ENCODE assay signal across 8 cellular contexts in genomic region chr4:118281611-118282442, GRCh38.
DNase-seq lines count a peak whose midpoint lies in the region; ATAC-seq and TF ChIP-seq lines count a peak whose summit lies in the region.

No MANE protein-coding gene starts in this region.

- ATAC-seq in activated T-helper 17 cell treated with anti-CD3 and anti-CD28 coated beads, Interleukin-2, amount 50 U/mL, for 72 hours (replicated peaks) = no peak
- ATAC-seq in memory B cell (ENCODE audit: low read depth) (no peak), GM19463 (IDR thresholded peaks at IDR 0.05; ENCODE audit: unreplicated experiment) (no peak), HG03045 (IDR thresholded peaks at IDR 0.05; ENCODE audit: unreplicated experiment) (no peak)

- DNase-seq in DMS79 treated with DMSO at 0.1 percent for 48 hours (lab: John Stamatoyannopoulos, UW) (peak; percentile 19), HUDEP-2 (lab: John Stamatoyannopoulos, UW; ENCODE audit: unreplicated experiment in 76 of 76) (peak in 44 of 76 experiments; percentile 1 to 55 (median 12)), memory B cell (ENCODE audit: low spot score in 2 of 2) (no peak), CD14-positive monocyte (ENCODE audit: low spot score) (no peak), 8988T (no peak)

- H3K4me1 Mint-ChIP-seq in activated T-helper 17 cell treated with anti-CD3 and anti-CD28 coated beads, Interleukin-2, amount 50 U/mL, for 72 hours = peaks cover 21% of the 10 kb centered on the region
- peaks cover 36% of the 10 kb centered on the region for H3K4me1 Mint-ChIP-seq in memory B cell
- peaks cover 42% of the 10 kb centered on the region for H3K4me1 Mint-ChIP-seq in CD14-positive monocyte

- no peaks in the 10 kb centered on the region for H3K9me3 Mint-ChIP-seq in activated T-helper 17 cell treated with anti-CD3 and anti-CD28 coated beads, Interleukin-2, amount 50 U/mL, for 72 hours
- no peaks in the 10 kb centered on the region for H3K9me3 Mint-ChIP-seq in memory B cell
- H3K9me3 Mint-ChIP-seq in CD14-positive monocyte = peaks cover 0 to 2% (median 2%) of the 10 kb centered on the region in 7 donors

- TF ChIP-seq CTCF in CD14-positive monocyte (IDR thresholded peaks at IDR 0.05) = no peak

- H3K4me3 Mint-ChIP-seq in activated T-helper 17 cell treated with anti-CD3 and anti-CD28 coated beads, Interleukin-2, amount 50 U/mL, for 72 hours = peak overlapping the region; percentile 86
- H3K4me3 Mint-ChIP-seq in memory B cell = no peak overlapping the region
- no peak overlapping the region for H3K4me3 Mint-ChIP-seq in CD14-positive monocyte

- H3K27ac Mint-ChIP-seq in activated T-helper 17 cell treated with anti-CD3 and anti-CD28 coated beads, Interleukin-2, amount 50 U/mL, for 72 hours = peak overlapping the region; percentile 66
- peak overlapping the region; percentile 84 for H3K27ac Mint-ChIP-seq in memory B cell
- H3K27ac Mint-ChIP-seq in CD14-positive monocyte = peak overlapping the region in 1 of 7 donors; percentile 15

- peaks cover 69% of the 10 kb centered on the region for H3K36me3 Mint-ChIP-seq in activated T-helper 17 cell treated with anti-CD3 and anti-CD28 coated beads, Interleukin-2, amount 50 U/mL, for 72 hours (ENCODE audit: low read depth)
- H3K36me3 Mint-ChIP-seq in memory B cell (peaks cover 14% of the 10 kb centered on the region), CD14-positive monocyte (peaks cover 6 to 7% of the 10 kb centered on the region in 2 donors)

- intact Hi-C loops in CD14-positive monocyte (cut with micrococcal nuclease) = loop anchor here in 1 of 2 donors (5.0 kb wide), 1 partner anchor 70 kb away; the partner anchor contains the start of gene PRSS12

- no peaks in the 10 kb centered on the region for H3K27me3 Mint-ChIP-seq in activated T-helper 17 cell treated with anti-CD3 and anti-CD28 coated beads, Interleukin-2, amount 50 U/mL, for 72 hours
- H3K27me3 Mint-ChIP-seq in memory B cell (no peaks in the 10 kb centered on the region), CD14-positive monocyte (ENCODE audit: low read depth in 3 of 3) (peaks cover 0 to 1% (median 0%) of the 10 kb centered on the region in 3 donors)

Comparison
In these comparisons a context has a peak if more than half of its experiments do, and no peak if none do; other contexts are left out.
1. DNase-seq: peak in DMS79 treated with DMSO at 0.1 percent for 48 hours (single experiment) and HUDEP-2 (44 of 76); none in memory B cell (0 of 2), CD14-positive monocyte (single experiment) and 8988T (single experiment).